Comparison of ENCODE assay signal across 29 cellular contexts in the genomic region with DNA sequence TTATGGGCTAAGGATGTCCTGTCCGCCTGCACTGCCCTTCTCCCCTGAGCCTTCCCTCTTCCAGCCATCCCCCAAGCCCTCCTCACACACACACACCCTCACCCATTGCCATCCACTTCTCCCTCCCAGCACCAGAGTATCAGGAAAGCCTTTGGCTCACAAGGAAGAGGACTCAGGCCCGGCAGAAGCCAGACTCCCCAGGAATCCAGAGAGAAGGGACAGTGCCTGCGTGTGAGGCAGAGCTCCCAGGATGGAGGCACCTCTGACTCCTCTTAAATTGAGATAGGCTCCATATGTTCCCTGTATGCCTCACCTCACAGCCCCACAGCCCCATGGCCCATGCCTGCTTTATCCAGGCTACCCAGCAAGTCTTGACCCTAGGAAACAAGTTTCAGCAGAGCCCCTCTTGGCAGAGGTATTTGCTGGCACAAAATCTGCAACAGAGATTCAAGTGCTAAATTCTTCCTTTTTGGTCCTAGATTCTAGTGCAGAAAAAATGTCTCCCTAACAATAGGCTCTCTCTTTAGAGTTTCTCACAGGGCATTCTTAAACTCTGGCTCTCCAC. TPM values are rescaled to one million over a fixed set of nuclear protein-coding genes. Genes with fewer than 3 reads are reported as not detected.
DNase-seq lines count a peak whose midpoint lies in the region; ATAC-seq, FAIRE-seq and TF ChIP-seq lines count a peak whose summit lies in the region.
"Had no signal": no experiment of that assay in that cellular context is flagged by ENCODE, and none has a peak within 500 bp of the region (broad histone marks: within the 10 kb centered on the region; RNA-seq: fewer than 3 reads in every experiment).

No MANE protein-coding gene starts in this region.

- H3K27me3 ChIP-seq in RWPE2 (ENCODE audit: insufficient read depth, poor library complexity, severe bottlenecking): no peaks in the 10 kb centered on the region
- H3K27me3 ChIP-seq in bronchial epithelial cell (ENCODE audit: control insufficient read depth, insufficient read depth, low read length): no peaks in the 10 kb centered on the region
- H3K27me3 ChIP-seq in muscle layer of colon (ENCODE audit: control insufficient read depth in 1 of 2, insufficient read depth in 2 of 2, low read length in 2 of 2): no peaks in the 10 kb centered on the region
- H3K27me3 ChIP-seq in stomach: no peaks in the 10 kb centered on the region
- H3K27me3 ChIP-seq: brain microvascular endothelial cell, Peyer's patch, upper lobe of left lung had no signal

- H3K4me1 ChIP-seq in RWPE2 (ENCODE audit: insufficient read depth, poor library complexity, severe bottlenecking) (no peaks in the 10 kb centered on the region), muscle layer of colon (ENCODE audit: insufficient read depth, low read length) (peaks cover 40% of the 10 kb centered on the region), stomach (peaks cover 10 to 49% (median 21%) of the 10 kb centered on the region in 4 donors)
- H3K4me1 ChIP-seq: HAP-1 had no signal

- ATAC-seq in RWPE2 (ENCODE audit: low read depth): peak; percentile 32
- ATAC-seq: GM12878; naive thymus-derived CD4-positive, alpha-beta T cell; SK-N-SH treated with all-trans-retinoic acid at 6 μM for 48 hours had no signal

- H3K27ac ChIP-seq in RWPE2 (ENCODE audit: poor library complexity, severe bottlenecking) (no peak overlapping the region), muscle layer of colon (ENCODE audit: low read depth, low read length) (peak overlapping the region; percentile 98), stomach (peak overlapping the region in 4 of 5 donors; percentile 81 to 94 (median 87))
- H3K27ac ChIP-seq: brain microvascular endothelial cell, upper lobe of left lung had no signal

- H3K4me3 ChIP-seq in RWPE2 (ENCODE audit: severe bottlenecking) (no peak overlapping the region), bronchial epithelial cell (ENCODE audit: low read depth, low read length) (no peak overlapping the region), muscle layer of colon (ENCODE audit: low read depth in 1 of 2, low read length in 2 of 2) (no peak overlapping the region), stomach (no peak overlapping the region)
- H3K4me3 ChIP-seq: GM12878, HAP-1, lung, Peyer's patch, skin epidermis, upper lobe of left lung had no signal

- H3K36me3 ChIP-seq in RWPE2 (ENCODE audit: low read depth) (no peaks in the 10 kb centered on the region), bronchial epithelial cell (ENCODE audit: control insufficient read depth, insufficient read depth, low read length) (no peaks in the 10 kb centered on the region), muscle layer of colon (ENCODE audit: insufficient read depth, low read length) (no peaks in the 10 kb centered on the region), stomach (no peaks in the 10 kb centered on the region)
- H3K36me3 ChIP-seq: brain microvascular endothelial cell, HAP-1, Peyer's patch, upper lobe of left lung had no signal

- TF ChIP-seq POLR2A in stomach (IDR thresholded peaks at IDR 0.05): no peak

- 49 to 70% (median 56%) methylated on average over 3 of the region's 3 CpGs for WGBS in stomach, 5 donors

- TF ChIP-seq EP300 in stomach (IDR thresholded peaks at IDR 0.05): no peak

- H3K9me3 ChIP-seq in RWPE2 (ENCODE audit: severe bottlenecking) (no peaks in the 10 kb centered on the region), muscle layer of colon (ENCODE audit: low read length) (no peaks in the 10 kb centered on the region), stomach (no peaks in the 10 kb centered on the region)
- H3K9me3 ChIP-seq: HAP-1, Peyer's patch, upper lobe of left lung had no signal

- peak; percentile 36 for FAIRE-seq in bronchial epithelial cell (lab: Jason Lieb, UNC)
- FAIRE-seq: endothelial cell of umbilical vein, GM12878 had no signal

- DNase-seq in RWPE2 (ENCODE audit: low spot score): no peak
- DNase-seq in bronchial epithelial cell (ENCODE audit: low read depth): peak; percentile 68
- no peak for DNase-seq in stomach
- no peak for DNase-seq in activated CD4-positive, alpha-beta T cell treated with anti-CD3 and anti-CD28 coated beads, Interleukin-2, amount 50 U/mL, for 1 hour
- no peak for DNase-seq in GDM1 (lab: John Stamatoyannopoulos, UW)
- DNase-seq in C1 segment of cervical spinal cord (lab: John Stamatoyannopoulos, UW): no peak
- no peak for DNase-seq in NCI-H69 (lab: John Stamatoyannopoulos, UW)
- DNase-seq: activated CD4-positive, alpha-beta T cell treated with anti-CD3 and anti-CD28 coated beads for 4 hours; activated naive CD8-positive, alpha-beta T cell treated with anti-CD3 and anti-CD28 coated beads, Interleukin-2, amount 10 ng/mL, durations not matched to agents 7 days and 5 days; brain microvascular endothelial cell; CD8-positive, alpha-beta memory T cell; foreskin fibroblast; hippocampal formation; islet precursor cell; naive thymus-derived CD4-positive, alpha-beta T cell; NCI-H1105 treated with DMSO at 0.1 percent for 48 hours; NK-92 treated with Interleukin-12 subunit alpha and Interleukin-12 subunit beta, amount 100 ng/mL, for 24 hours; Peyer's patch; stimulated activated CD4-positive, alpha-beta T cell treated with anti-CD3 and anti-CD28 coated beads, Interleukin-2, amount 100 ng/mL, for 24 hours; stimulated activated naive CD4-positive, alpha-beta T cell; upper lobe of left lung had no signal

- TF ChIP-seq CTCF in RWPE2 (IDR thresholded peaks at IDR 0.05; ENCODE audit: poor library complexity, severe bottlenecking) (no peak), bronchial epithelial cell (IDR thresholded peaks at IDR 0.05; ENCODE audit: insufficient read depth, low read length, severe bottlenecking) (no peak), stomach (IDR thresholded peaks at IDR 0.05) (no peak)

- peak overlapping the region; percentile 44 for H3K9ac ChIP-seq in muscle layer of colon (ENCODE audit: low read length)

- intact Hi-C loops in stomach (cut with DNase I; ENCODE audit: low total_unique reads): no loop called here

RNA-seq across cellular contexts. Expression of a gene that starts 0.8 kb away (rescaled TPM):
- total RNA-seq in bronchial epithelial cell (not detected in 2 replicates), stomach (10 to 100 TPM in 1 of 5 donors, 1 to 10 TPM in 1, not detected in 3; 1.7 to 31.0 TPM)
- 1 to 10 TPM in 2 of 3 donors, under 1 TPM in 1; 0.56 to 5.6 (median 1.8) TPM for polyA plus RNA-seq in stomach
- total RNA-seq: activated naive CD8-positive, alpha-beta T cell treated with anti-CD3 and anti-CD28 coated beads, Interleukin-2, amount 10 ng/mL, durations not matched to agents 7 days and 5 days; CD8-positive, alpha-beta memory T cell; endothelial cell of umbilical vein; GM12878; naive thymus-derived CD4-positive, alpha-beta T cell; NCI-H460; Peyer's patch had no signal
- polyA plus RNA-seq: CD8-positive, alpha-beta memory T cell; endothelial cell of umbilical vein; GM12878; naive thymus-derived CD4-positive, alpha-beta T cell had no signal

RNA-seq across cellular contexts. Expression of a gene that starts 20.5 kb away (rescaled TPM):
- total RNA-seq in bronchial epithelial cell (4.2 and 8.4 TPM in 2 replicates), stomach (10 to 100 TPM in 1 of 5 donors, 1 to 10 TPM in 3, not detected in 1; 3.0 to 13.4 (median 4.3) TPM)
- polyA plus RNA-seq in stomach: 1 to 10 TPM; 2.1 to 5.2 (median 2.3) TPM

RNA-seq across cellular contexts. Expression of a gene that starts 33.0 kb away (rescaled TPM):
- total RNA-seq in bronchial epithelial cell (35.2 and 43.7 TPM in 2 replicates), stomach (10 to 100 TPM in 3 of 5 donors, 1 to 10 TPM in 2; 1.4 to 19.1 (median 13.8) TPM)
- polyA plus RNA-seq in stomach: 1 to 10 TPM; 4.7 to 5.3 (median 5.2) TPM
